Comparison of ENCODE assay signal across 1 cellular context in genomic region chr4:110630621-110631402, GRCh38.
TF ChIP-seq lines count a peak whose summit lies in the region.

No MANE protein-coding gene starts in this region.

TF ChIP-seq in GM23338, 12 proteins besides CTCF, POLR2A, EP300 and RAD21 (continued from another document):
- TF ChIP-seq ZNF462 (CRISPR knock-in tag; IDR thresholded peaks at IDR 0.05) (no peak), ZNF331 (CRISPR knock-in tag; IDR thresholded peaks at IDR 0.05; ENCODE audit: low read depth) (no peak), ETS1 (IDR thresholded peaks at IDR 0.05) (no peak), EZH2phosphoT487 (IDR thresholded peaks at IDR 0.05; ENCODE audit: unreplicated experiment) (no peak), ZNF114 (CRISPR knock-in tag; IDR thresholded peaks at IDR 0.05) (no peak), STAT1 (IDR thresholded peaks at IDR 0.05; ENCODE audit: unreplicated experiment) (no peak), EZH2 (IDR thresholded peaks at IDR 0.05; ENCODE audit: low read depth, unreplicated experiment) (peak; percentile 72), REST (IDR thresholded peaks at IDR 0.05; ENCODE audit: unreplicated experiment) (no peak), NANOG (IDR thresholded peaks at IDR 0.05; ENCODE audit: borderline replicate concordance) (0 out of 2 replicates have a peak, but pooled peaks have one; percentile 15)
